Comparison of ENCODE assay signal across 16 cellular contexts in genomic region chr10:101778151-101778780, GRCh38. TPM values are rescaled to one million over a fixed set of nuclear protein-coding genes. Genes with fewer than 3 reads are reported as not detected.
A peak's percentile ranks its signal among the peaks of the same experiment; 100 is the strongest.
DNase-seq lines count a peak whose midpoint lies in the region; ATAC-seq and TF ChIP-seq lines count a peak whose summit lies in the region.
"Had no signal": no experiment of that assay in that cellular context is flagged by ENCODE, and none has a peak within 500 bp of the region (broad histone marks: within the 10 kb centered on the region; RNA-seq: fewer than 3 reads in every experiment).

No MANE protein-coding gene starts in this region.

- H3K27me3 ChIP-seq in WERI-Rb-1 (ENCODE audit: insufficient read depth, low read depth, severe bottlenecking), result peaks cover 6% of the 10 kb centered on the region

- TF ChIP-seq CTCF in WERI-Rb-1 (IDR thresholded peaks at IDR 0.05; ENCODE audit: low read depth, low read length), result no peak

- H3K9me3 ChIP-seq in WERI-Rb-1 (ENCODE audit: severe bottlenecking), result no peaks in the 10 kb centered on the region

- no peak for TF ChIP-seq POLR2A in GM18505 (IDR thresholded peaks at IDR 0.05; ENCODE audit: borderline replicate concordance, extremely low read depth, insufficient read depth, insufficient read length)

- no peak overlapping the region for H3K27ac Mint-ChIP-seq in activated T-cell treated with anti-CD3 and anti-CD28 coated beads, Interleukin-2, amount 50 U/mL, for 72 hours
- no peak overlapping the region for H3K27ac Mint-ChIP-seq in activated T-cell treated with anti-CD3 and anti-CD28 coated beads, Interleukin-2, amount 50 U/mL, for 24 hours
- H3K27ac Mint-ChIP-seq in immature natural killer cell, result no peak overlapping the region
- no peak overlapping the region for H3K27ac Mint-ChIP-seq in stimulated activated effector memory CD8-positive, alpha-beta T cell treated with anti-CD3 and anti-CD28 coated beads, Interleukin-12 subunit alpha, Interleukin-12 subunit beta, amount 100 ng/mL, for 72 hours

- peak overlapping the region; percentile 40; the same call in 1 of the 2 replicates for H3K4me3 ChIP-seq in WERI-Rb-1 (ENCODE audit: low read depth, low read length)

- peaks cover 60% of the 10 kb centered on the region for H3K4me1 Mint-ChIP-seq in activated T-cell treated with anti-CD3 and anti-CD28 coated beads, Interleukin-2, amount 50 U/mL, for 72 hours (ENCODE audit: low read depth)
- peaks cover 58% of the 10 kb centered on the region for H3K4me1 Mint-ChIP-seq in activated T-cell treated with anti-CD3 and anti-CD28 coated beads, Interleukin-2, amount 50 U/mL, for 24 hours (ENCODE audit: low read depth)
- H3K4me1 Mint-ChIP-seq in immature natural killer cell, result peaks cover 47% of the 10 kb centered on the region in 2 donors
- H3K4me1 Mint-ChIP-seq in stimulated activated effector memory CD8-positive, alpha-beta T cell treated with anti-CD3 and anti-CD28 coated beads, Interleukin-12 subunit alpha, Interleukin-12 subunit beta, amount 100 ng/mL, for 72 hours, result peaks cover 65% of the 10 kb centered on the region

- no peaks in the 10 kb centered on the region for H3K9me3 Mint-ChIP-seq in activated T-cell treated with anti-CD3 and anti-CD28 coated beads, Interleukin-2, amount 50 U/mL, for 72 hours
- no peaks in the 10 kb centered on the region for H3K9me3 Mint-ChIP-seq in activated T-cell treated with anti-CD3 and anti-CD28 coated beads, Interleukin-2, amount 50 U/mL, for 24 hours
- peaks cover 0 to 2% (median 0%) of the 10 kb centered on the region in 6 donors for H3K9me3 Mint-ChIP-seq in immature natural killer cell
- H3K9me3 Mint-ChIP-seq in stimulated activated effector memory CD8-positive, alpha-beta T cell treated with anti-CD3 and anti-CD28 coated beads, Interleukin-12 subunit alpha, Interleukin-12 subunit beta, amount 100 ng/mL, for 72 hours, result no peaks in the 10 kb centered on the region

- H3K27ac ChIP-seq in WERI-Rb-1, result no peak overlapping the region
- H3K27ac ChIP-seq: epithelial cell of prostate had no signal

- DNase-seq in activated T-cell treated with anti-CD3 and anti-CD28 coated beads, Interleukin-2, amount 50 U/mL, for 72 hours, result no peak
- no peak for DNase-seq in activated T-cell treated with anti-CD3 and anti-CD28 coated beads, Interleukin-2, amount 50 U/mL, for 24 hours
- peak; percentile 43 for DNase-seq in WERI-Rb-1
- no peak for DNase-seq in immature natural killer cell
- DNase-seq in stimulated activated effector memory CD8-positive, alpha-beta T cell treated with anti-CD3 and anti-CD28 coated beads, Interleukin-12 subunit alpha, Interleukin-12 subunit beta, amount 100 ng/mL, for 72 hours (ENCODE audit: low spot score in 2 of 2), result no peak
- no peak for DNase-seq in RKO (ENCODE audit: low spot score)
- DNase-seq: anterior cingulate cortex, kidney glomerular epithelial cell, NCI-H524 had no signal

- no peak for ATAC-seq in activated T-cell treated with anti-CD3 and anti-CD28 coated beads, Interleukin-2, amount 50 U/mL, for 72 hours (replicated peaks in 1 of 2)
- ATAC-seq in stimulated activated effector memory CD8-positive, alpha-beta T cell treated with anti-CD3 and anti-CD28 coated beads, Interleukin-12 subunit alpha, Interleukin-12 subunit beta, amount 100 ng/mL, for 72 hours, result no peak
- no peak for ATAC-seq in GM18505 (IDR thresholded peaks at IDR 0.05; ENCODE audit: unreplicated experiment)
- no peak for ATAC-seq in GM18870 (IDR thresholded peaks at IDR 0.05; ENCODE audit: unreplicated experiment)

- H3K36me3 Mint-ChIP-seq in activated T-cell treated with anti-CD3 and anti-CD28 coated beads, Interleukin-2, amount 50 U/mL, for 72 hours (ENCODE audit: insufficient read depth in 2 of 2), result peaks cover 6% of the 10 kb centered on the region in 2 donors
- H3K36me3 Mint-ChIP-seq in activated T-cell treated with anti-CD3 and anti-CD28 coated beads, Interleukin-2, amount 50 U/mL, for 24 hours (ENCODE audit: low read depth), result peaks cover 55% of the 10 kb centered on the region
- H3K36me3 Mint-ChIP-seq in immature natural killer cell, result no peaks in the 10 kb centered on the region
- peaks cover 15% of the 10 kb centered on the region for H3K36me3 Mint-ChIP-seq in stimulated activated effector memory CD8-positive, alpha-beta T cell treated with anti-CD3 and anti-CD28 coated beads, Interleukin-12 subunit alpha, Interleukin-12 subunit beta, amount 100 ng/mL, for 72 hours

- H3K4me3 Mint-ChIP-seq in activated T-cell treated with anti-CD3 and anti-CD28 coated beads, Interleukin-2, amount 50 U/mL, for 72 hours, result peak overlapping the region; percentile 71 to 88
- H3K4me3 Mint-ChIP-seq in activated T-cell treated with anti-CD3 and anti-CD28 coated beads, Interleukin-2, amount 50 U/mL, for 24 hours, result no peak overlapping the region
- peak overlapping the region; percentile 34 to 94 (median 55) for H3K4me3 Mint-ChIP-seq in immature natural killer cell
- H3K4me3 Mint-ChIP-seq in stimulated activated effector memory CD8-positive, alpha-beta T cell treated with anti-CD3 and anti-CD28 coated beads, Interleukin-12 subunit alpha, Interleukin-12 subunit beta, amount 100 ng/mL, for 72 hours, result peak overlapping the region; percentile 100

- H3K27me3 Mint-ChIP-seq in activated T-cell treated with anti-CD3 and anti-CD28 coated beads, Interleukin-2, amount 50 U/mL, for 72 hours (ENCODE audit: low read depth), result peaks cover 47% of the 10 kb centered on the region
- peaks cover 49% of the 10 kb centered on the region for H3K27me3 Mint-ChIP-seq in activated T-cell treated with anti-CD3 and anti-CD28 coated beads, Interleukin-2, amount 50 U/mL, for 24 hours
- H3K27me3 Mint-ChIP-seq in immature natural killer cell (ENCODE audit: low read depth in 3 of 3), result peaks cover 21 to 26% (median 23%) of the 10 kb centered on the region in 3 donors

- peaks cover 3% of the 10 kb centered on the region for H3K36me3 ChIP-seq in WERI-Rb-1

RNA-seq across cellular contexts. Expression of gene FGF8, which starts 2.4 kb away (rescaled TPM):
- under 1 TPM; 0.43 to 0.49 TPM for total RNA-seq in activated T-cell treated with anti-CD3 and anti-CD28 coated beads, Interleukin-2, amount 50 U/mL, for 72 hours
- polyA plus RNA-seq in immature natural killer cell, result not detected
- total RNA-seq: MCF 10A, SK-MEL-5, urinary bladder had no signal
- polyA plus RNA-seq: AG04450, urinary bladder had no signal

RNA-seq across cellular contexts. Expression of gene NPM3, which starts 5.0 kb away (rescaled TPM):
- 100 to 1,000 TPM in 1 of 2 donors, 10 to 100 TPM in 1; 94.5 to 113 TPM for total RNA-seq in activated T-cell treated with anti-CD3 and anti-CD28 coated beads, Interleukin-2, amount 50 U/mL, for 72 hours
- 1 to 10 TPM; 1.5 to 8.8 (median 4.7) TPM for polyA plus RNA-seq in immature natural killer cell

RNA-seq across cellular contexts. Expression of gene OGA, which starts 40.0 kb away (rescaled TPM):
- total RNA-seq in activated T-cell treated with anti-CD3 and anti-CD28 coated beads, Interleukin-2, amount 50 U/mL, for 72 hours, result 100 to 1,000 TPM; 165 to 170 TPM
- 10 to 100 TPM; 32.0 to 57.0 (median 46.6) TPM for polyA plus RNA-seq in immature natural killer cell
